13 cellular contexts compared by ENCODE assay signal in the genomic region with DNA sequence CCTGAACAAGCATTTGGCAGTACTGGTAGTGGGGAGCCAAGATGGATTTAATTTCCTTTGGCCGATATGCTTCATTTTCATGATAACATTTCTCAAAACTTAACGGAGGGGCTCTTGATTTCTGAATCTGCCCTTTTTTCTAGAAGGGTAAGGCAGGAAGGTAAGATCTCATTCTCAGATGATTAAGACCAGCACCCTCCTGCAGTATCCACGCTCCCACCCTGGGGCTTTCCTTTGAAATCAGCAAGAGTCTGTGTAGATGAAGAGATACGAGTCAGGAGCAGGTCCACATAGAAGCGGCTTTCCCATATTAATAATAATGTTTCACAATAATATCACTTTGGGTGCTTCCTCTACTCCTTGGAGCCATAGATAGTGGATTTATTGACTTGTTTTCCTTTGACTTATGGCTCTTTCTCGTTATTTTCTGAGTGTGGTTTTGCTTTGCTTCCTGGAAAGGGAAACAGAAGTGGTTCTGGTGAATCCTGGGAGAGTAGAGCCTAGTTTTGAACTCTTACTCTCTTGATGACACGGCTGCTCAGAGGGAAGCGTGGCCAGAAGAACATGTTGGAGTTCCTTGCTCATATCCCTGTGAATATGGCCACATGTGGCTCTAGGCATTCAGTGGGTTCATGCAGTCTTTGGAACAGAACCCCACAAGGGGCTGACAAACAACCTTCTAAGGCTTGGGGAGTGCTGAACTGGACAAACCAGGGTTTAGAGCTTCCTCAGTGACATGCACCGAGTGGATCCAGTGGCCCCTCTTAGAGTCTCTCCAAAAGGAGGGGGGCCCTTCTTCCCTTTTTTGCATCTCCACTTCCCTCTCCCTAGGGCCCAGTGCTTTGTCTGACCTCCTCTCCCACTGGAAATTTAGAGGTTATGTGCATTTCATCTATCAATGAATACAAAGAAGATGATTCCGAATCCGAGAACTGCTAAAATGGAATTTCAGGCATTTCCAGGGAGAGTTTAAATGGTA.
A peak's percentile ranks its signal among the peaks of the same experiment; 100 is the strongest.
DNase-seq lines count a peak whose midpoint lies in the region; ATAC-seq and TF ChIP-seq lines count a peak whose summit lies in the region.
"Had no signal": no experiment of that assay in that cellular context is flagged by ENCODE, and none has a peak within 500 bp of the region (broad histone marks: within the 10 kb centered on the region; RNA-seq: fewer than 3 reads in every experiment).

No MANE protein-coding gene starts in this region.

- H3K36me3 Mint-ChIP-seq in activated CD4-positive, alpha-beta T cell treated with anti-CD3 and anti-CD28 coated beads for 36 hours (ENCODE audit: low read depth): no peaks in the 10 kb centered on the region
- H3K36me3 Mint-ChIP-seq in HFFc6 (ENCODE audit: low read depth): no peaks in the 10 kb centered on the region
- no peaks in the 10 kb centered on the region for H3K36me3 Mint-ChIP-seq in activated naive CD8-positive, alpha-beta T cell
- no peaks in the 10 kb centered on the region for H3K36me3 Mint-ChIP-seq in natural killer cell treated with Interleukin-12 subunit alpha and Interleukin-12 subunit beta and Interleukin-15 and Interleukin-18, amount 100 ng/mL, for 72 hours

- intact Hi-C loops in activated CD4-positive, alpha-beta T cell treated with anti-CD3 and anti-CD28 coated beads for 36 hours (cut with DNase I, micrococcal nuclease): loop anchor here (2.0 to 10.0 kb wide), 5 partner anchors 295 to 1243 kb away; a partner anchor contains a TSS

- in situ Hi-C loops in ACHN (cut with HindIII; ENCODE audit: low pct_ligation_motif_present, low pct_unique_long_range_greater_than_20kb, low sequenced_read_pairs): no loop called here

- POLR2A ChIA-PET in activated CD4-positive, alpha-beta T cell treated with anti-CD3 and anti-CD28 coated beads for 36 hours (lab: Charles Lee): no interaction called here

- CTCF ChIA-PET in activated CD4-positive, alpha-beta T cell treated with anti-CD3 and anti-CD28 coated beads for 36 hours (lab: Charles Lee): interaction anchor here (0.7 kb wide), 2 partner anchors 8 to 71 kb away, joined by 3 read pairs; no protein-coding TSS in a partner anchor

- H3K27me3 Mint-ChIP-seq in activated CD4-positive, alpha-beta T cell treated with anti-CD3 and anti-CD28 coated beads for 36 hours: no peaks in the 10 kb centered on the region
- peaks cover 5% of the 10 kb centered on the region for H3K27me3 Mint-ChIP-seq in HFFc6 (ENCODE audit: insufficient read depth)
- H3K27me3 Mint-ChIP-seq in activated naive CD8-positive, alpha-beta T cell: no peaks in the 10 kb centered on the region
- peaks cover 0 to 9% of the 10 kb centered on the region in 2 donors for H3K27me3 Mint-ChIP-seq in natural killer cell treated with Interleukin-12 subunit alpha and Interleukin-12 subunit beta and Interleukin-15 and Interleukin-18, amount 100 ng/mL, for 72 hours

- no peak for ATAC-seq in activated CD4-positive, alpha-beta T cell treated with anti-CD3 and anti-CD28 coated beads for 36 hours
- ATAC-seq in natural killer cell treated with Interleukin-12 subunit alpha and Interleukin-12 subunit beta and Interleukin-15 and Interleukin-18, amount 100 ng/mL, for 72 hours: no peak
- no peak for ATAC-seq in GM21390 (IDR thresholded peaks at IDR 0.05; ENCODE audit: unreplicated experiment)
- ATAC-seq: left lobe of liver had no signal

- peak overlapping the region; percentile 89 for H3K27ac Mint-ChIP-seq in activated CD4-positive, alpha-beta T cell treated with anti-CD3 and anti-CD28 coated beads for 36 hours
- peak overlapping the region; percentile 99 for H3K27ac Mint-ChIP-seq in HFFc6
- H3K27ac Mint-ChIP-seq in activated naive CD8-positive, alpha-beta T cell: peak overlapping the region; percentile 89
- H3K27ac Mint-ChIP-seq in natural killer cell treated with Interleukin-12 subunit alpha and Interleukin-12 subunit beta and Interleukin-15 and Interleukin-18, amount 100 ng/mL, for 72 hours: peak overlapping the region; percentile 99

- no peak for DNase-seq in activated CD4-positive, alpha-beta T cell treated with anti-CD3 and anti-CD28 coated beads for 36 hours
- no peak for DNase-seq in activated CD4-positive, alpha-beta T cell treated with anti-CD3 and anti-CD28 coated beads for 4 hours
- DNase-seq in HFFc6: no peak
- DNase-seq in natural killer cell treated with Interleukin-12 subunit alpha and Interleukin-12 subunit beta and Interleukin-15 and Interleukin-18, amount 100 ng/mL, for 72 hours (ENCODE audit: low spot score): no peak
- DNase-seq in superior temporal gyrus (ENCODE audit: extremely low spot score): no peak
- DNase-seq in ACHN: no peak
- DNase-seq: DMS 273 treated with DMSO at 0.1 percent for 48 hours, H9, IMR-90, NCI-H1436 had no signal

- peak overlapping the region; percentile 88 for H3K4me3 Mint-ChIP-seq in activated CD4-positive, alpha-beta T cell treated with anti-CD3 and anti-CD28 coated beads for 36 hours
- H3K4me3 Mint-ChIP-seq in HFFc6: peak overlapping the region; percentile 91
- H3K4me3 Mint-ChIP-seq in activated naive CD8-positive, alpha-beta T cell: peak overlapping the region; percentile 95
- H3K4me3 Mint-ChIP-seq in natural killer cell treated with Interleukin-12 subunit alpha and Interleukin-12 subunit beta and Interleukin-15 and Interleukin-18, amount 100 ng/mL, for 72 hours: peak overlapping the region; percentile 95

- H3K9me3 Mint-ChIP-seq in activated CD4-positive, alpha-beta T cell treated with anti-CD3 and anti-CD28 coated beads for 36 hours (ENCODE audit: low read depth): peaks cover 6% of the 10 kb centered on the region
- no peaks in the 10 kb centered on the region for H3K9me3 Mint-ChIP-seq in HFFc6
- H3K9me3 Mint-ChIP-seq in activated naive CD8-positive, alpha-beta T cell (ENCODE audit: low read depth): peaks cover 6% of the 10 kb centered on the region
- no peaks in the 10 kb centered on the region for H3K9me3 Mint-ChIP-seq in natural killer cell treated with Interleukin-12 subunit alpha and Interleukin-12 subunit beta and Interleukin-15 and Interleukin-18, amount 100 ng/mL, for 72 hours
- H3K9me3 Mint-ChIP-seq: H9 had no signal

- H3K4me1 Mint-ChIP-seq in activated CD4-positive, alpha-beta T cell treated with anti-CD3 and anti-CD28 coated beads for 36 hours: peaks cover 23% of the 10 kb centered on the region
- H3K4me1 Mint-ChIP-seq in HFFc6 (ENCODE audit: low read depth): peaks cover 31% of the 10 kb centered on the region
- peaks cover 26% of the 10 kb centered on the region for H3K4me1 Mint-ChIP-seq in activated naive CD8-positive, alpha-beta T cell (ENCODE audit: low read depth)
- H3K4me1 Mint-ChIP-seq in natural killer cell treated with Interleukin-12 subunit alpha and Interleukin-12 subunit beta and Interleukin-15 and Interleukin-18, amount 100 ng/mL, for 72 hours (ENCODE audit: low read depth in 2 of 2): peaks cover 18 to 23% of the 10 kb centered on the region in 2 donors

- TF ChIP-seq CTCF in HFFc6 (IDR thresholded peaks at IDR 0.05): no peak
